In genomic region chr14:90611501-90611900, GRCh38 we compare ENCODE assay signal across 17 cellular contexts.
"Had no signal": no experiment of that assay in that cellular context is flagged by ENCODE, and none has a peak within 500 bp of the region (broad histone marks: within the 10 kb centered on the region; RNA-seq: fewer than 3 reads in every experiment).

No MANE protein-coding gene starts in this region.

- H3K4me1 ChIP-seq: breast epithelium had no signal

- H3K36me3 Mint-ChIP-seq: activated naive CD8-positive, alpha-beta T cell; immature natural killer cell had no signal

- H3K9me3 Mint-ChIP-seq: activated T-cell treated with anti-CD3 and anti-CD28 coated beads, Interleukin-2, amount 50 U/mL, for 24 hours; immature natural killer cell; nephron progenitor cell had no signal

- H3K27ac ChIP-seq: breast epithelium, thoracic aorta had no signal

- H3K4me3 Mint-ChIP-seq: activated naive CD8-positive, alpha-beta T cell; activated T-cell treated with anti-CD3 and anti-CD28 coated beads, Interleukin-2, amount 50 U/mL, for 24 hours; immature natural killer cell; nephron progenitor cell had no signal

- H3K27me3 ChIP-seq: breast epithelium had no signal

- H3K36me3 ChIP-seq: breast epithelium, thoracic aorta had no signal

- H3K27me3 Mint-ChIP-seq: activated naive CD8-positive, alpha-beta T cell; activated T-cell treated with anti-CD3 and anti-CD28 coated beads, Interleukin-2, amount 50 U/mL, for 24 hours had no signal

- H3K4me1 Mint-ChIP-seq: immature natural killer cell had no signal

- H3K27ac Mint-ChIP-seq: activated naive CD8-positive, alpha-beta T cell; activated T-cell treated with anti-CD3 and anti-CD28 coated beads, Interleukin-2, amount 50 U/mL, for 24 hours; immature natural killer cell; nephron progenitor cell had no signal

- ATAC-seq: sciatic nerve had no signal

- H3K4me3 ChIP-seq: breast epithelium, thoracic aorta had no signal

- H3K9me3 ChIP-seq: breast epithelium, thoracic aorta had no signal

- DNase-seq: activated CD4-positive, alpha-beta T cell treated with anti-CD3 and anti-CD28 coated beads, Interleukin-2, amount 50 U/mL, for 4 hours; activated CD4-positive, CD25-positive, alpha-beta regulatory T cell treated with anti-CD3 and anti-CD28 coated beads, Interleukin-2, amount 50 U/mL, for 72 hours; activated gamma-delta T cell; activated T-cell treated with anti-CD3 and anti-CD28 coated beads, Interleukin-2, amount 50 U/mL, for 24 hours; amygdala; effector memory CD4-positive, alpha-beta T cell; immature natural killer cell; nephron progenitor cell; SHP77 treated with DMSO at 0.1 percent for 48 hours; stimulated activated CD4-positive, alpha-beta T cell treated with anti-CD3 and anti-CD28 coated beads, Interleukin-12 subunit alpha, Interleukin-12 subunit beta, amount 100 ng/mL, for 4 hours; stimulated activated CD4-positive, alpha-beta T cell treated with anti-CD3 and anti-CD28 coated beads, Interleukin-2, amount 100 ng/mL, for 48 hours; stimulated activated naive CD4-positive, alpha-beta T cell treated with Interleukin-2 at 50 U/mL for 16 hours; T-helper 2 cell had no signal
